In the genomic region with DNA sequence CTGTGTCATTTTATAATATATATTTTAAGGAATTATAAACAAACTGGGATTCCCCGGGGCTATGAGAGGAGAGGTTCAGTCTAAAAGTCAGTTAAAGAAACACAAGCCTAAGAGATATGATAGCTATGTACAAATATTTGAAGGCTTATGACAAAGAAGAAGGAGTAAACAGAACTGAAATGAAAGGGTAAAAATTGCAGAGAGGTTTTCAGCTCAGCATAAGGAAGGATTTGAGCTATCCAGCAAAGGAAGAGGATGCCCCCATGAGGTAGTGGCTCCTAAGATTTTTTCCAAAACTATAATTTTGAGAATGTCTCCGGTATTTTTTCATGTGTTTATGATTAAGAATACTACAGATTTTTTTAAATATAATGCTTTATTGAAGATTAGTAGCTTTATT, we compare ENCODE assay signal across 19 cellular contexts. TPM values are rescaled to one million over a fixed set of nuclear protein-coding genes. Genes with fewer than 3 reads are reported as not detected.
DNase-seq lines count a peak whose midpoint lies in the region; ATAC-seq, FAIRE-seq and TF ChIP-seq lines count a peak whose summit lies in the region.
"Had no signal": no experiment of that assay in that cellular context is flagged by ENCODE, and none has a peak within 500 bp of the region (broad histone marks: within the 10 kb centered on the region; RNA-seq: fewer than 3 reads in every experiment).

No MANE protein-coding gene starts in this region.

- H3K79me2 ChIP-seq in GM23248 (ENCODE audit: insufficient read depth), result no peaks in the 10 kb centered on the region

- no peak overlapping the region for H3K4me3 ChIP-seq in A549
- no peak overlapping the region for H3K4me3 ChIP-seq in GM23248
- H3K4me3 ChIP-seq: BLaER1, mucosa of descending colon had no signal

- H3K27me3 ChIP-seq in GM23248 (replicated peaks; ENCODE audit: insufficient read depth), result no peaks in the 10 kb centered on the region
- H3K27me3 ChIP-seq: BLaER1 had no signal

- DNase-seq in A549 (ENCODE audit: low read depth in 1 of 2, low spot score in 1 of 2), result peak in 1 of 2 experiments; percentile 55
- peak; percentile 42 for DNase-seq in GM23248
- no peak for DNase-seq in T-helper 17 cell
- peak; percentile 23 for DNase-seq in fibroblast of the conjunctiva (ENCODE audit: low read depth)
- DNase-seq in T-cell, result no peak
- no peak for DNase-seq in HK-2 (ENCODE audit: unreplicated experiment)
- DNase-seq in NCI-H1105 (lab: John Stamatoyannopoulos, UW), result no peak
- DNase-seq: activated gamma-delta T cell treated with Interleukin-2 at 50 U/mL for 16 hours, H9, mucosa of descending colon, NCI-H510A, Right ventricle myocardium superior had no signal

- no peak overlapping the region for H3K9ac ChIP-seq in GM23248
- H3K9ac ChIP-seq: BLaER1 had no signal

- CTCF ChIA-PET in A549 (lab: Yijun Ruan, JAX) (interaction anchor here (0.7 to 3.2 kb wide), 6 partner anchors 9 to 113 kb away, joined by 3 to 28 read pairs (median 4); no protein-coding TSS in a partner anchor), T-cell (lab: Charles Lee) (no interaction called here)

- H3K27ac ChIP-seq in A549 (peak overlapping the region in 1 of 2 experiments; percentile 52; a peak in 2 of 6 replicates), GM23248 (no peak overlapping the region)
- H3K27ac ChIP-seq: BLaER1 had no signal

- H4K20me1 ChIP-seq in GM23248 (ENCODE audit: insufficient read depth), result no peaks in the 10 kb centered on the region
- H4K20me1 ChIP-seq: BLaER1 had no signal

- no peaks in the 10 kb centered on the region for H3K9me2 ChIP-seq in GM23248 (ENCODE audit: insufficient read depth)

- WGBS in A549 (ENCODE audit: missing lambda C conversion rate), result 2% methylated on average over 2 of the region's 2 CpGs
- WGBS in GM23248 (ENCODE audit: low coverage in 1 of 2, low lambda C conversion rate in 2 of 2, missing lambda C conversion rate in 2 of 2), 2 experiments, result 4 to 9% methylated on average over 2 of the region's 2 CpGs

- POLR2A ChIA-PET in A549 (lab: Yijun Ruan, JAX), result interaction anchor here (1.0 kb wide), 1 partner anchor 60 kb away, joined by 3 read pairs; the partner anchor contains the start of gene CEP126
- POLR2A ChIA-PET in T-cell (lab: Charles Lee), result no interaction called here

- no peaks in the 10 kb centered on the region for H3K36me3 ChIP-seq in GM23248 (ENCODE audit: low read depth)
- H3K36me3 ChIP-seq: BLaER1 had no signal

- no peak for FAIRE-seq in A549 (lab: Jason Lieb, UNC)
- FAIRE-seq: GM18507 had no signal

- no peaks in the 10 kb centered on the region for H3F3A ChIP-seq in GM23248 (ENCODE audit: insufficient read depth)

- peak; percentile 52 for TF ChIP-seq CTCF in A549 (IDR thresholded peaks at IDR 0.05)

- ATAC-seq in A549 (peak; percentile 47 to 88; a peak in 5 of 6 replicates), T-helper 17 cell (no peak), T-cell (replicated peaks in 1 of 4) (no peak), HG03460 (IDR thresholded peaks at IDR 0.05; ENCODE audit: unreplicated experiment) (no peak)
- ATAC-seq: mucosa of descending colon had no signal

- peak overlapping the region; percentile 69 for H3K4me2 ChIP-seq in A549
- H3K4me2 ChIP-seq in GM23248 (ENCODE audit: unreplicated experiment), result no peak overlapping the region
- H3K4me2 ChIP-seq: BLaER1 had no signal

- H3K36me3 Mint-ChIP-seq in T-helper 17 cell (ENCODE audit: low read depth), result no peaks in the 10 kb centered on the region
- H3K36me3 Mint-ChIP-seq in T-cell, result no peaks in the 10 kb centered on the region

- H3K9me3 ChIP-seq in A549, result no peaks in the 10 kb centered on the region
- H3K9me3 ChIP-seq in GM23248 (ENCODE audit: low read depth), result no peaks in the 10 kb centered on the region
- H3K9me3 ChIP-seq in T-helper 17 cell (ENCODE audit: control insufficient read depth, low read length, poor library complexity, severe bottlenecking), result no peaks in the 10 kb centered on the region
- H3K9me3 ChIP-seq: BLaER1, mucosa of descending colon had no signal

- no peaks in the 10 kb centered on the region for H3K4me1 Mint-ChIP-seq in T-helper 17 cell
- no peaks in the 10 kb centered on the region for H3K4me1 Mint-ChIP-seq in T-cell
- H3K4me1 Mint-ChIP-seq: brain, H9 had no signal

- H3K4me1 ChIP-seq in A549 (peaks cover 15% of the 10 kb centered on the region; the same call in 2 of the 3 replicates), GM23248 (ENCODE audit: insufficient read depth) (0 out of 2 replicates have a peak, but pooled peaks cover 5% of the 10 kb centered on the region)
- H3K4me1 ChIP-seq: BLaER1 had no signal

- TF ChIP-seq POLR2A in A549 (IDR thresholded peaks at IDR 0.05; ENCODE audit: low read length), result no peak

- H3K27me3 Mint-ChIP-seq in T-helper 17 cell (no peaks in the 10 kb centered on the region), T-cell (no peaks in the 10 kb centered on the region)
- H3K27me3 Mint-ChIP-seq: brain, progenitor cell of endocrine pancreas, type B pancreatic cell had no signal

- no peak for TF ChIP-seq EP300 in A549 (IDR thresholded peaks at IDR 0.05)

- no peak overlapping the region for H3K27ac Mint-ChIP-seq in T-helper 17 cell
- no peak overlapping the region for H3K27ac Mint-ChIP-seq in T-cell
- H3K27ac Mint-ChIP-seq: H9, progenitor cell of endocrine pancreas, type B pancreatic cell had no signal

- in situ Hi-C loops in GM23248 (cut with MboI), result no loop called here

- H3K4me3 Mint-ChIP-seq in T-helper 17 cell (peak overlapping the region; percentile 31), T-cell (no peak overlapping the region)
- H3K4me3 Mint-ChIP-seq: brain, H9, type B pancreatic cell had no signal

- peak; percentile 68 to 74 for TF ChIP-seq RAD21 in A549 (conservative IDR thresholded peaks at IDR 0.05 in 1 of 2, IDR thresholded peaks at IDR 0.05 in 1 of 2)

- H3K9me3 Mint-ChIP-seq in T-cell, result peaks cover 0 to 12% (median 0%) of the 10 kb centered on the region in 3 donors
- H3K9me3 Mint-ChIP-seq: brain, H9, type B pancreatic cell had no signal

- no peak overlapping the region for H2AFZ ChIP-seq in GM23248

TF ChIP-seq in A549, 52 proteins besides CTCF, POLR2A, EP300 and RAD21:
- TF ChIP-seq MAFK (IDR thresholded peaks at IDR 0.05; ENCODE audit: partially characterized antibody), result no peak
- no peak for TF ChIP-seq RNF2 (IDR thresholded peaks at IDR 0.05; ENCODE audit: borderline replicate concordance, low read depth)
- TF ChIP-seq GATA3 (IDR thresholded peaks at IDR 0.05; ENCODE audit: borderline replicate concordance), result peak; percentile 37; the same call in 1 of the 2 replicates
- no peak for TF ChIP-seq MYC (IDR thresholded peaks at IDR 0.05; ENCODE audit: borderline replicate concordance, low read length)
- no peak for TF ChIP-seq JUNB (IDR thresholded peaks at IDR 0.05)
- no peak for TF ChIP-seq NR3C1 (IDR thresholded peaks at IDR 0.05)
- no peak for TF ChIP-seq EHMT2 (IDR thresholded peaks at IDR 0.05; ENCODE audit: low read depth)
- TF ChIP-seq MAX (IDR thresholded peaks at IDR 0.05), result no peak
- no peak for TF ChIP-seq CHD4 (IDR thresholded peaks at IDR 0.05; ENCODE audit: borderline replicate concordance)
- no peak for TF ChIP-seq HOXA7 (CRISPR knock-in tag; IDR thresholded peaks at IDR 0.05)
- no peak for TF ChIP-seq BCL3 (IDR thresholded peaks at IDR 0.05)
- TF ChIP-seq, protein P1, sequence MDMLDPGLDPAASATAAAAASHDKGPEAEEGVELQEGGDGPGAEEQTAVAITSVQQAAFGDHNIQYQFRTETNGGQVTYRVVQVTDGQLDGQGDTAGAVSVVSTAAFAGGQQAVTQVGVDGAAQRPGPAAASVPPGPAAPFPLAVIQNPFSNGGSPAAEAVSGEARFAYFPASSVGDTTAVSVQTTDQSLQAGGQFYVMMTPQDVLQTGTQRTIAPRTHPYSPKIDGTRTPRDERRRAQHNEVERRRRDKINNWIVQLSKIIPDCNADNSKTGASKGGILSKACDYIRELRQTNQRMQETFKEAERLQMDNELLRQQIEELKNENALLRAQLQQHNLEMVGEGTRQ (IDR thresholded peaks at IDR 0.05), result no peak
- peak; percentile 66 for TF ChIP-seq SMC3 (IDR thresholded peaks at IDR 0.05)

RNA-seq across cellular contexts. Expression of gene ANGPTL5, which starts 57.9 kb away (rescaled TPM):
- not detected in 2 replicates for polyA plus RNA-seq in A549 (2011; rRNA removed)
- polyA plus RNA-seq in A549 (2012; cell fraction: cytosol; rRNA removed), result not detected in 2 replicates
- not detected in 2 replicates for polyA plus RNA-seq in A549 (2012; cell fraction: nucleus; rRNA removed)
- not detected in 3 replicates for polyA plus RNA-seq in A549 (2017; fragmentation: RNase III; extraction: RNeasy Plus Mini Kit Qiagen cat#74134 plus additional on column Dnase treatment)
- polyA minus RNA-seq in A549 (2011; rRNA and poly(A)+ RNA removed), result not detected in 2 replicates
- not detected in 2 replicates for total RNA-seq in GM23248 (2014; rRNA removed; shearing (Covaris generic))
- polyA plus RNA-seq in GM23248 (2016; fragmentation: Nextera tagmentation; extraction: Ambion mirVana), result 0.15 TPM in 1 of 2 replicates, not detected in the other
- total RNA-seq in T-helper 17 cell, result not detected
- total RNA-seq in T-cell, result not detected
- total RNA-seq: activated CD8-positive, alpha-beta memory T cell treated with anti-CD3 and anti-CD28 coated beads for 36 hours; H9; progenitor cell of endocrine pancreas had no signal

RNA-seq across cellular contexts. Expression of gene CEP126, which starts 59.4 kb away (rescaled TPM):
- 6.9 and 8.7 TPM in 2 replicates for polyA plus RNA-seq in A549 (2011; rRNA removed)
- polyA plus RNA-seq in A549 (2012; cell fraction: cytosol; rRNA removed), result 0.83 and 1.0 TPM in 2 replicates
- polyA plus RNA-seq in A549 (2012; cell fraction: nucleus; rRNA removed), result 1.1 and 1.5 TPM in 2 replicates
- polyA plus RNA-seq in A549 (2017; fragmentation: RNase III; extraction: RNeasy Plus Mini Kit Qiagen cat#74134 plus additional on column Dnase treatment), result 2.0 to 2.6 TPM (median 2.6 TPM) in 3 replicates
- polyA minus RNA-seq in A549 (2011; rRNA and poly(A)+ RNA removed), result 2.6 and 3.8 TPM in 2 replicates
- total RNA-seq in GM23248 (2014; rRNA removed; shearing (Covaris generic)), result 2.0 and 3.5 TPM in 2 replicates
- 2.7 and 2.9 TPM in 2 replicates for polyA plus RNA-seq in GM23248 (2016; fragmentation: Nextera tagmentation; extraction: Ambion mirVana)
- 1 to 10 TPM in 1 of 2 donors, under 1 TPM in 1; 0.94 to 2.6 TPM for total RNA-seq in T-helper 17 cell
- total RNA-seq in T-cell, result 1 to 10 TPM; 1.6 to 2.2 (median 1.7) TPM

Comparison
In these comparisons a context has a peak if more than half of its experiments do, and no peak if none do; other contexts are left out.
1. ATAC-seq: peak in A549 (2 of 2); none in T-helper 17 cell (single experiment), T-cell (0 of 4) and HG03460 (single experiment).
2. DNase-seq: peak in GM23248 (single experiment) and fibroblast of the conjunctiva (single experiment); none in T-helper 17 cell (0 of 3), T-cell (0 of 34), HK-2 (single experiment) and NCI-H1105 (single experiment).